13 cellular contexts compared by ENCODE assay signal in the genomic region with DNA sequence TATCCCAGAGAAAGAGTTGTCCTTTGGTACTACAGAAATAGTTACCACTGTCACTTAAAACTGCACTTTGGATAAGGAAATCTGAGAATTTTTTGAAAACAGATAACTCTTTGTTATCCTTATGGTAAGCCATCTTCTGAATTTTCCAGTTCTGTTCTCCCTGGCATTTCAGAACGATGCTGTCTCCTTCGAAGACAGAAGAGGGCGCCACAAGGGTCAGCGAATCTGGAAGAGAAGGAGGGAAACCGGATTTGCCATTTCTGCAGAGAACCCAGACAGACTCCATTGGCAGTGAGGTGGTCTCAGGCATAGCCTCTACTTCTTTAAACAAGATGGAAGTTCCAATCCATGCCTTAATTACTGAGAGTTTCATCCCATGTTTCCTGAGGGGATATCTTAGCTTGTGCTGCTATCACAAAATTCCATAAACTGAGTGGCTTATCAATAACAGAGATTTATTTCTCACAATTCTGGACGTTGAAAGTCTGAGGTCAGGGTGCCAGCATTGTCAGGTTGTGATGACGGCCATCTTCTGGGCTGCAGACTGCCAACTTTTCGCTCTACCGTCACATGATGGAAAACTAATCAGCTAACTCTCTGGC. TPM values are rescaled to one million over a fixed set of nuclear protein-coding genes. Genes with fewer than 3 reads are reported as not detected.
DNase-seq lines count a peak whose midpoint lies in the region; ATAC-seq and TF ChIP-seq lines count a peak whose summit lies in the region.
"Had no signal": no experiment of that assay in that cellular context is flagged by ENCODE, and none has a peak within 500 bp of the region (broad histone marks: within the 10 kb centered on the region; RNA-seq: fewer than 3 reads in every experiment).

No MANE protein-coding gene starts in this region.

- H2AFZ ChIP-seq in OCI-LY7 (ENCODE audit: low read length), result no peak overlapping the region

- H3K27me3 ChIP-seq in right lobe of liver (no peaks in the 10 kb centered on the region), tibial artery (no peaks in the 10 kb centered on the region)

- no peak for TF ChIP-seq POLR2A in right lobe of liver (IDR thresholded peaks at IDR 0.05)

- DNase-seq in GM12865 (ENCODE audit: low read depth), result peak; percentile 15
- no peak for DNase-seq in OCI-LY7 (ENCODE audit: low spot score)
- no peak for DNase-seq in foreskin fibroblast
- no peak for DNase-seq in NCI-H345 treated with DMSO at 0.1 percent for 48 hours (lab: John Stamatoyannopoulos, UW; ENCODE audit: unreplicated experiment)
- DNase-seq in right lobe of liver, result no peak
- DNase-seq in tibial artery, result no peak
- no peak for DNase-seq in left lobe of liver (ENCODE audit: low spot score)
- DNase-seq: activated CD4-positive, alpha-beta T cell treated with anti-CD3 and anti-CD28 coated beads, Interleukin-2, amount 50 U/mL, for 1 hour; AML-193; immature natural killer cell; NCI-H1417 treated with DMSO at 0.1 percent for 48 hours had no signal

- POLR2A ChIA-PET in OCI-LY7 (lab: Charles Lee), result no interaction called here

- H3K9me3 ChIP-seq in OCI-LY7 (ENCODE audit: low read length) (no peaks in the 10 kb centered on the region), right lobe of liver (no peaks in the 10 kb centered on the region), tibial artery (no peaks in the 10 kb centered on the region)

- no peaks in the 10 kb centered on the region for H4K20me1 ChIP-seq in OCI-LY7 (ENCODE audit: insufficient read depth, low read length)

- H3K27ac ChIP-seq in 22Rv1 (no peak overlapping the region), OCI-LY7 (ENCODE audit: low read depth, low read length, poor library complexity, severe bottlenecking) (no peak overlapping the region), right lobe of liver (no peak overlapping the region), tibial artery (no peak overlapping the region)

- H3K4me1 ChIP-seq in OCI-LY7 (ENCODE audit: insufficient read depth, low read length, poor library complexity, severe bottlenecking) (peaks cover 36% of the 10 kb centered on the region), right lobe of liver (no peaks in the 10 kb centered on the region), tibial artery (no peaks in the 10 kb centered on the region)

- no peak overlapping the region for H3K4me3 ChIP-seq in GM12865 (ENCODE audit: low read depth, low read length)
- H3K4me3 ChIP-seq in OCI-LY7 (ENCODE audit: low read depth, low read length, poor library complexity, severe bottlenecking), result no peak overlapping the region
- H3K4me3 ChIP-seq in foreskin fibroblast (ENCODE audit: low read depth in 1 of 2, low read length in 2 of 2), result no peak overlapping the region
- H3K4me3 ChIP-seq in right lobe of liver, result no peak overlapping the region
- H3K4me3 ChIP-seq in tibial artery, result no peak overlapping the region

- ATAC-seq in right lobe of liver (no peak), left lobe of liver (no peak)

- BruUV-seq in OCI-LY7 (replicated peaks; lab: Mats Ljungman, UMichigan), result no TSS peak

- H3K36me3 ChIP-seq in OCI-LY7 (ENCODE audit: insufficient read depth, low read length), result no peaks in the 10 kb centered on the region
- no peaks in the 10 kb centered on the region for H3K36me3 ChIP-seq in right lobe of liver
- H3K36me3 ChIP-seq in tibial artery, result no peaks in the 10 kb centered on the region

- no peaks in the 10 kb centered on the region for H3K79me2 ChIP-seq in OCI-LY7 (ENCODE audit: insufficient read depth, low read depth, low read length)

- CTCF ChIA-PET in OCI-LY7 (lab: Charles Lee; ENCODE audit: unreplicated experiment), result interaction anchor here (1.2 kb wide), 1 partner anchor 191 kb away, joined by 3 read pairs; no protein-coding TSS in a partner anchor

- TF ChIP-seq CTCF in 22Rv1 (IDR thresholded peaks at IDR 0.05) (peak; percentile 67), GM12865 (IDR thresholded peaks at IDR 0.05; ENCODE audit: insufficient read depth, low read depth, low read length, missing control alignments) (peak; percentile 28), OCI-LY7 (conservative IDR thresholded peaks at IDR 0.05; ENCODE audit: low read length) (peak; percentile 89), foreskin fibroblast (IDR thresholded peaks at IDR 0.05; ENCODE audit: low read depth, low read length) (peak; percentile 14), right lobe of liver (IDR thresholded peaks at IDR 0.05) (no peak), tibial artery (IDR thresholded peaks at IDR 0.05) (no peak)

- intact Hi-C loops in OCI-LY7 (cut with micrococcal nuclease; ENCODE audit: unreplicated experiment) (loop anchor here (5.0 to 10.0 kb wide), 4 partner anchors 46 to 396 kb away; no protein-coding TSS in a partner anchor), right lobe of liver (cut with DNase I) (no loop called here), tibial artery (cut with DNase I; ENCODE audit: low total_unique reads) (no loop called here)

- 35% methylated on average over 9 of the region's 9 CpGs for WGBS in right lobe of liver (ENCODE audit: insufficient coverage, low coverage, low lambda C conversion rate, missing lambda C conversion rate)

- H3K4me2 ChIP-seq in OCI-LY7 (ENCODE audit: low read length), result no peak overlapping the region

- H3K9me2 ChIP-seq in OCI-LY7 (ENCODE audit: insufficient read depth, low read length), result no peaks in the 10 kb centered on the region

RNA-seq across cellular contexts. Expression of gene FCRL2, which starts 6.4 kb away (rescaled TPM):
- 9.5 and 11.5 TPM in 2 replicates for total RNA-seq in OCI-LY7 (2014; rRNA removed; shearing (Covaris generic))
- total RNA-seq in OCI-LY7 (2022), result 6.6 and 8.1 TPM in 2 replicates
- under 1 TPM in 4 of 6 experiments, not detected in 2; 0.06 to 0.12 (median 0.08) TPM for total RNA-seq in right lobe of liver
- not detected for total RNA-seq in left lobe of liver
- total RNA-seq: H4 had no signal

RNA-seq across cellular contexts. Expression of gene FCRL1, which starts 49.4 kb away (rescaled TPM):
- total RNA-seq in OCI-LY7 (2014; rRNA removed; shearing (Covaris generic)), result 42.5 and 62.8 TPM in 2 replicates
- total RNA-seq in OCI-LY7 (2022) (72.6 and 98.3 TPM in 2 replicates), right lobe of liver (under 1 TPM in 2 of 6 experiments, not detected in 4; 0.12 to 0.24 TPM), left lobe of liver (not detected)
- total RNA-seq: H4 had no signal

Comparison
In these comparisons a context has a peak if more than half of its experiments do, and no peak if none do; other contexts are left out.
1. CTCF ChIP-seq: peak in 22Rv1 (single experiment), GM12865 (single experiment), OCI-LY7 (single experiment) and foreskin fibroblast (single experiment); none in right lobe of liver (0 of 4) and tibial artery (0 of 2).
2. RNA of gene FCRL1, which starts 49.4 kb away (total RNA-seq): 42.5 to 98.3 TPM in OCI-LY7; not detected in left lobe of liver (single experiment) and 0.12 to 0.24 TPM in right lobe of liver; every median in the first group is over 10 times any median in the second.